In the genomic region with DNA sequence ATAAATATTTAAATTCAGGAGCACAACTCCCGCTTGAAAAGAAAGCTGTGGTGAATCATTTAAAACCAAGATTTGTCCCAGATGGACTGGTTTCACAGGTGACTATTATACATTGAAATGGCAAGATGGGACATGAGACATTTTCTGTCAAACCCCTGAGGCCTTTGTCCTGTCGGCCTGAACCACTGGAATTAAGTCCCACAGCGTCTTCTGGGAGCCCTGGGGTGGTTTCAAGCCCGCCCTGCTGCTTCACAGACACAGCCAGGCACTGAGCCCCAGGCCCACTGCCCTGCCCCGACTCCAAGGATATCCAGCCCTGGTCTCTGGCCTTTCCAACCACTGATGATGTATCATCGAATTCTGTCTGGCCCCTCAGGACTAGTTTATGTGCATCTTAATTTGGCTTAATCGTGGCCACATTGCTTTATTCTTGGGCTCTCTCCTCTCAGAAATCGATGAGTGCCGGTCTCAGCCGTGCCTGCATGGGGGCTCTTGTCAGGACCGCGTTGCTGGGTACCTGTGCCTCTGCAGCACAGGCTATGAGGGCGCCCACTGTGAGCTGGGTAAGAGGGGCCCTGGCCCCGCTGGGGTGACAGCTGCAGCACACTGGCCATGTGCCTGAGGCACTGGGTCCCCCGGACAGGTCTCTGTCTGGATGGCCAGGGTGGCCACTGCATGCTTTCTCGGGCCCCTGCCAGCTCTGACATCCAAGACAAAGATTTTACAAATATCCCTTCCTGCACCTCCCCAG, we compare ENCODE assay signal across 2 cellular contexts.
TF ChIP-seq lines count a peak whose summit lies in the region.

No MANE protein-coding gene starts in this region.

TF ChIP-seq in H1, 55 proteins besides CTCF, POLR2A, EP300 and RAD21:
- no peak for TF ChIP-seq RFX5 (IDR thresholded peaks at IDR 0.05; ENCODE audit: borderline replicate concordance, low read depth, low read length)
- no peak for TF ChIP-seq YY1 (IDR thresholded peaks at IDR 0.05; ENCODE audit: low read depth, low read length)

TF ChIP-seq in HEK293T, 16 proteins besides CTCF, POLR2A, EP300 and RAD21:
- TF ChIP-seq TARDBP (IDR thresholded peaks at IDR 0.05) = no peak
- no peak for TF ChIP-seq BHLHE40 (IDR thresholded peaks at IDR 0.05; ENCODE audit: borderline replicate concordance)
- TF ChIP-seq ARNT (IDR thresholded peaks at IDR 0.05) = no peak
- TF ChIP-seq ZNF384 (IDR thresholded peaks at IDR 0.05) = no peak
- no peak for TF ChIP-seq ELF4 (IDR thresholded peaks at IDR 0.05)
- no peak for TF ChIP-seq SUZ12 (IDR thresholded peaks at IDR 0.05)
- TF ChIP-seq FOXA1 (IDR thresholded peaks at IDR 0.05) = no peak
